Comparison of ENCODE assay signal across 16 cellular contexts in genomic region chr10:59887006-59887405, GRCh38. TPM values are rescaled to one million over a fixed set of nuclear protein-coding genes. Genes with fewer than 3 reads are reported as not detected.
DNase-seq lines count a peak whose midpoint lies in the region; ATAC-seq, FAIRE-seq and TF ChIP-seq lines count a peak whose summit lies in the region.
"Had no signal": no experiment of that assay in that cellular context is flagged by ENCODE, and none has a peak within 500 bp of the region (broad histone marks: within the 10 kb centered on the region; RNA-seq: fewer than 3 reads in every experiment).

No MANE protein-coding gene starts in this region.

- H3K27me3 ChIP-seq in bronchial epithelial cell (ENCODE audit: control insufficient read depth, insufficient read depth, low read length), result no peaks in the 10 kb centered on the region

- no peaks in the 10 kb centered on the region for H3K9me3 Mint-ChIP-seq in activated naive CD4-positive, alpha-beta T cell treated with anti-CD3 and anti-CD28 coated beads, Interleukin-2, amount 50 U/mL, for 72 hours
- H3K9me3 Mint-ChIP-seq: nephron had no signal

- peak overlapping the region in 1 of 2 donors; percentile 74 for H3K27ac Mint-ChIP-seq in activated naive CD4-positive, alpha-beta T cell treated with anti-CD3 and anti-CD28 coated beads, Interleukin-2, amount 50 U/mL, for 72 hours
- H3K27ac Mint-ChIP-seq: nephron had no signal

- peaks cover 6 to 42% of the 10 kb centered on the region in 2 donors for H3K36me3 Mint-ChIP-seq in activated naive CD4-positive, alpha-beta T cell treated with anti-CD3 and anti-CD28 coated beads, Interleukin-2, amount 50 U/mL, for 72 hours

- TF ChIP-seq CTCF in bronchial epithelial cell (IDR thresholded peaks at IDR 0.05; ENCODE audit: insufficient read depth, low read length, severe bottlenecking) (no peak), omental fat pad (IDR thresholded peaks at IDR 0.05) (no peak)

- DNase-seq in activated naive CD4-positive, alpha-beta T cell treated with anti-CD3 and anti-CD28 coated beads, Interleukin-2, amount 50 U/mL, for 72 hours (ENCODE audit: low spot score in 2 of 2), result no peak
- no peak for DNase-seq in activated naive CD4-positive, alpha-beta T cell treated with anti-CD3 and anti-CD28 coated beads, Interleukin-2, amount 50 U/mL, for 16 hours
- DNase-seq in OCI-M1 (lab: John Stamatoyannopoulos, UW) (peak; percentile 51), bronchial epithelial cell (ENCODE audit: low read depth) (peak; percentile 30), NK-92 (lab: John Stamatoyannopoulos, UW; ENCODE audit: unreplicated experiment) (no peak), omental fat pad (ENCODE audit: low spot score) (no peak), GM19238 (ENCODE audit: insufficient read length, low spot score) (no peak), anterior cingulate cortex (lab: John Stamatoyannopoulos, UW) (no peak)
- DNase-seq: activated CD8-positive, alpha-beta memory T cell treated with anti-CD3 and anti-CD28 coated beads, Interleukin-2, amount 50 U/mL, for 48 hours; Kasumi-1; NCI-H187; NCI-H510A; PC-9 had no signal

- no peaks in the 10 kb centered on the region for H3K36me3 ChIP-seq in bronchial epithelial cell (ENCODE audit: control insufficient read depth, insufficient read depth, low read length)

- ATAC-seq in activated naive CD4-positive, alpha-beta T cell treated with anti-CD3 and anti-CD28 coated beads, Interleukin-2, amount 50 U/mL, for 72 hours, result peak; percentile 71 to 93
- no peak for ATAC-seq in omental fat pad (ENCODE audit: low FRiP score)

- H3K4me3 ChIP-seq in bronchial epithelial cell (ENCODE audit: low read depth, low read length), result no peak overlapping the region
- H3K4me3 ChIP-seq: lung, PC-9 had no signal

- no peak for FAIRE-seq in bronchial epithelial cell (lab: Jason Lieb, UNC)
- FAIRE-seq: colon had no signal

RNA-seq across cellular contexts. Expression of gene CCDC6, which starts 19.4 kb away (rescaled TPM):
- total RNA-seq in activated naive CD4-positive, alpha-beta T cell treated with anti-CD3 and anti-CD28 coated beads, Interleukin-2, amount 50 U/mL, for 72 hours, result 10 to 100 TPM; 28.9 to 66.0 TPM
- total RNA-seq in bronchial epithelial cell (24.0 and 24.6 TPM in 2 replicates), omental fat pad (10 to 100 TPM; 24.7 to 29.7 (median 25.9) TPM)

Comparison
In these comparisons a context has a peak if more than half of its experiments do, and no peak if none do; other contexts are left out.
1. DNase-seq: peak in OCI-M1 (single experiment) and bronchial epithelial cell (single experiment); none in activated naive CD4-positive, alpha-beta T cell treated with anti-CD3 and anti-CD28 coated beads, Interleukin-2, amount 50 U/mL, for 72 hours (0 of 2), activated naive CD4-positive, alpha-beta T cell treated with anti-CD3 and anti-CD28 coated beads, Interleukin-2, amount 50 U/mL, for 16 hours (single experiment), NK-92 (single experiment), omental fat pad (single experiment), GM19238 (single experiment) and anterior cingulate cortex (0 of 58).